Comparison of ENCODE assay signal across 9 cellular contexts in genomic region chr17:59361916-59362810, GRCh38. TPM values are rescaled to one million over a fixed set of nuclear protein-coding genes. Genes with fewer than 3 reads are reported as not detected.
DNase-seq lines count a peak whose midpoint lies in the region; ATAC-seq, FAIRE-seq and TF ChIP-seq lines count a peak whose summit lies in the region.
"Had no signal": no experiment of that assay in that cellular context is flagged by ENCODE, and none has a peak within 500 bp of the region (broad histone marks: within the 10 kb centered on the region; RNA-seq: fewer than 3 reads in every experiment).

No MANE protein-coding gene starts in this region.

- no TSS peak for BruUV-seq in endothelial cell of umbilical vein (replicated peaks; lab: Mats Ljungman, UMichigan)

- peak overlapping the region; percentile 96 for H3K27ac Mint-ChIP-seq in activated CD4-positive, alpha-beta T cell treated with anti-CD3 and anti-CD28 coated beads, Interleukin-2, amount 10 ng/mL, durations not matched to agents 24 days and 14 days

- peak; percentile 85 for FAIRE-seq in endothelial cell of umbilical vein (lab: Jason Lieb, UNC)
- FAIRE-seq: G401.6 had no signal

- H4K20me1 ChIP-seq in endothelial cell of umbilical vein (replicated peaks; ENCODE audit: control insufficient read depth, extremely low read depth, insufficient read depth, low read length), result no peaks in the 10 kb centered on the region

- TF ChIP-seq POLR2A in endothelial cell of umbilical vein (IDR thresholded peaks at IDR 0.05; ENCODE audit: low read depth, low read length), result no peak

- H3K4me3 ChIP-seq in endothelial cell of umbilical vein (replicated peaks in 1 of 3; ENCODE audit: insufficient read depth in 1 of 3, low read depth in 1 of 3, low read length in 3 of 3), result no peak overlapping the region
- H3K4me3 ChIP-seq in rectal smooth muscle tissue (ENCODE audit: low read length), result peak overlapping the region; percentile 14

- no peak for TF ChIP-seq CTCF in endothelial cell of umbilical vein (IDR thresholded peaks at IDR 0.05; ENCODE audit: extremely low read depth in 1 of 2, insufficient read depth in 1 of 2, low read depth in 1 of 2, low read length in 2 of 2)

- CTCF ChIA-PET in endothelial cell of umbilical vein (lab: Charles Lee), result interaction anchor here (0.5 to 1.8 kb wide), 11 partner anchors 9 to 204 kb away, joined by 3 to 7 read pairs (median 4); no protein-coding TSS in a partner anchor

- peak; percentile 63 to 67 for ATAC-seq in activated CD4-positive, CD25-positive, alpha-beta regulatory T cell treated with anti-CD3 and anti-CD28 coated beads, Interleukin-2, amount 50 U/mL, for 24 hours
- peak; percentile 56 for ATAC-seq in HG03196 (IDR thresholded peaks at IDR 0.05; ENCODE audit: unreplicated experiment)
- no peak for ATAC-seq in GM21717 (IDR thresholded peaks at IDR 0.05; ENCODE audit: unreplicated experiment)

- intact Hi-C loops in activated CD4-positive, alpha-beta T cell treated with anti-CD3 and anti-CD28 coated beads, Interleukin-2, amount 10 ng/mL, durations not matched to agents 24 days and 14 days (cut with micrococcal nuclease), result loop anchor here (1.0 to 5.0 kb wide), 7 partner anchors 11 to 255 kb away; partner anchors contain the start of gene CLTC
- intact Hi-C loops in endothelial cell of umbilical vein (cut with micrococcal nuclease), result no loop called here

- DNase-seq in activated CD4-positive, CD25-positive, alpha-beta regulatory T cell (lab: John Stamatoyannopoulos, UW), result no peak
- peak; percentile 86 for DNase-seq in activated CD4-positive, alpha-beta T cell treated with anti-CD3 and anti-CD28 coated beads, Interleukin-2, amount 10 ng/mL, durations not matched to agents 24 days and 14 days
- DNase-seq in endothelial cell of umbilical vein (ENCODE audit: low read depth, low spot score) (peak; percentile 78), NCI-H2171 treated with DMSO at 0.1 percent for 48 hours (lab: John Stamatoyannopoulos, UW) (no peak)

- H3K36me3 Mint-ChIP-seq in activated CD4-positive, alpha-beta T cell treated with anti-CD3 and anti-CD28 coated beads, Interleukin-2, amount 10 ng/mL, durations not matched to agents 24 days and 14 days (ENCODE audit: low read depth), result peaks cover 20% of the 10 kb centered on the region

- peaks cover 46% of the 10 kb centered on the region for H3K4me1 ChIP-seq in endothelial cell of umbilical vein (ENCODE audit: control insufficient read depth, extremely low read depth, insufficient read depth, low read length)
- H3K4me1 ChIP-seq in rectal smooth muscle tissue (ENCODE audit: control insufficient read depth, insufficient read depth, low read length), result peaks cover 43% of the 10 kb centered on the region

- H3K79me2 ChIP-seq in endothelial cell of umbilical vein (ENCODE audit: control insufficient read depth, insufficient read depth, low read length), result peaks cover 12% of the 10 kb centered on the region

- dilution Hi-C loops in endothelial cell of umbilical vein (cut with MboI; ENCODE audit: extremely low pct_ligation_motif_present, low sequenced_read_pairs), result no loop called here

- no peaks in the 10 kb centered on the region for H3K27me3 Mint-ChIP-seq in activated CD4-positive, alpha-beta T cell treated with anti-CD3 and anti-CD28 coated beads, Interleukin-2, amount 10 ng/mL, durations not matched to agents 24 days and 14 days

- H3K27ac ChIP-seq in endothelial cell of umbilical vein (ENCODE audit: insufficient read depth, low read depth, low read length) (peak overlapping the region; percentile 33), rectal smooth muscle tissue (ENCODE audit: low read depth, low read length) (peak overlapping the region; percentile 55)

- H3K4me3 Mint-ChIP-seq in activated CD4-positive, alpha-beta T cell treated with anti-CD3 and anti-CD28 coated beads, Interleukin-2, amount 10 ng/mL, durations not matched to agents 24 days and 14 days, result peak overlapping the region; percentile 80

- peaks cover 5% of the 10 kb centered on the region for H3K9me3 Mint-ChIP-seq in activated CD4-positive, alpha-beta T cell treated with anti-CD3 and anti-CD28 coated beads, Interleukin-2, amount 10 ng/mL, durations not matched to agents 24 days and 14 days

- peaks cover 7 to 12% of the 10 kb centered on the region in 2 experiments for H3K36me3 ChIP-seq in endothelial cell of umbilical vein (ENCODE audit: control insufficient read depth in 2 of 2, extremely low read depth in 1 of 2, insufficient read depth in 2 of 2, low read length in 2 of 2)
- no peaks in the 10 kb centered on the region for H3K36me3 ChIP-seq in rectal smooth muscle tissue (ENCODE audit: control insufficient read depth, insufficient read depth, low read length)

- peaks cover 64% of the 10 kb centered on the region for H3K4me1 Mint-ChIP-seq in activated CD4-positive, alpha-beta T cell treated with anti-CD3 and anti-CD28 coated beads, Interleukin-2, amount 10 ng/mL, durations not matched to agents 24 days and 14 days

- no peak overlapping the region for H2AFZ ChIP-seq in endothelial cell of umbilical vein (ENCODE audit: low read depth, low read length)

- H3K4me2 ChIP-seq in endothelial cell of umbilical vein (ENCODE audit: insufficient read depth, low read length), result peak overlapping the region; percentile 37

- no peaks in the 10 kb centered on the region for H3K9me1 ChIP-seq in endothelial cell of umbilical vein (replicated peaks; ENCODE audit: control insufficient read depth, extremely low read depth, insufficient read depth, low read length)

- no peaks in the 10 kb centered on the region for H3K27me3 ChIP-seq in endothelial cell of umbilical vein (ENCODE audit: control insufficient read depth in 2 of 2, insufficient read depth in 2 of 2, low read length in 2 of 2)
- no peaks in the 10 kb centered on the region for H3K27me3 ChIP-seq in rectal smooth muscle tissue (ENCODE audit: control insufficient read depth, insufficient read depth, low read length)

- POLR2A ChIA-PET in endothelial cell of umbilical vein (lab: Charles Lee), result interaction anchor here (0.5 to 1.1 kb wide), 3 partner anchors 16 to 32 kb away, joined by 3 to 5 read pairs (median 4); no protein-coding TSS in a partner anchor

- H3K9ac ChIP-seq in endothelial cell of umbilical vein (replicated peaks; ENCODE audit: extremely low read depth, insufficient read depth, low read length) (no peak overlapping the region), rectal smooth muscle tissue (ENCODE audit: low read length) (no peak overlapping the region)

- no peaks in the 10 kb centered on the region for H3K9me3 ChIP-seq in endothelial cell of umbilical vein (replicated peaks; ENCODE audit: control insufficient read depth, insufficient read depth, low read length)

TF ChIP-seq in endothelial cell of umbilical vein, 7 proteins besides CTCF, POLR2A, EP300 and RAD21:
- no peak for TF ChIP-seq MAX (IDR thresholded peaks at IDR 0.05; ENCODE audit: insufficient read depth, insufficient read length)
- TF ChIP-seq FOS (IDR thresholded peaks at IDR 0.05; ENCODE audit: borderline replicate concordance, insufficient read depth, low read length), result peak; percentile 34
- peak; percentile 31 for TF ChIP-seq JUN (IDR thresholded peaks at IDR 0.05; ENCODE audit: borderline replicate concordance, insufficient read depth, insufficient read length, low read depth)
TF ChIP-seq in endothelial cell of umbilical vein: peak in this region for 2.

RNA-seq across cellular contexts. Expression of gene YPEL2, which starts 30.7 kb away (rescaled TPM):
- 6.2 and 7.0 TPM in 2 replicates for total RNA-seq in activated CD4-positive, alpha-beta T cell treated with anti-CD3 and anti-CD28 coated beads, Interleukin-2, amount 10 ng/mL, durations not matched to agents 24 days and 14 days
- 59.5 and 66.8 TPM in 2 replicates for total RNA-seq in endothelial cell of umbilical vein
- polyA plus RNA-seq in endothelial cell of umbilical vein, result 29.4 and 36.5 TPM in 2 replicates
- polyA plus RNA-seq in endothelial cell of umbilical vein (2011; cell fraction: cytosol; rRNA removed), result 36.3 and 39.7 TPM in 2 replicates
- 92.6 and 95.6 TPM in 2 replicates for polyA plus RNA-seq in endothelial cell of umbilical vein (2011; cell fraction: nucleus; rRNA removed)
- 22.3 and 25.8 TPM in 2 replicates for polyA plus RNA-seq in endothelial cell of umbilical vein (2012)
- 155 and 163 TPM in 2 replicates for polyA minus RNA-seq in endothelial cell of umbilical vein
- polyA minus RNA-seq in endothelial cell of umbilical vein (2011; cell fraction: cytosol; rRNA and poly(A)+ RNA removed), result 2.6 TPM
- 117 and 159 TPM in 2 replicates for polyA minus RNA-seq in endothelial cell of umbilical vein (2011; cell fraction: nucleus; rRNA and poly(A)+ RNA removed)

Comparison
In these comparisons a context has a peak if more than half of its experiments do, and no peak if none do; other contexts are left out.
1. DNase-seq: peak in activated CD4-positive, alpha-beta T cell treated with anti-CD3 and anti-CD28 coated beads, Interleukin-2, amount 10 ng/mL, durations not matched to agents 24 days and 14 days (single experiment) and endothelial cell of umbilical vein (single experiment); none in activated CD4-positive, CD25-positive, alpha-beta regulatory T cell (0 of 4) and NCI-H2171 treated with DMSO at 0.1 percent for 48 hours (single experiment).